25 cellular contexts compared by ENCODE assay signal in genomic region chr9:98882569-98882923, GRCh38.
"Had no signal": no experiment of that assay in that cellular context is flagged by ENCODE, and none has a peak within 500 bp of the region (broad histone marks: within the 10 kb centered on the region; RNA-seq: fewer than 3 reads in every experiment).

No MANE protein-coding gene starts in this region.

- H3K4me3 ChIP-seq: gastrocnemius medialis, lung, SJCRH30, thoracic aorta, upper lobe of left lung had no signal

- DNase-seq: activated CD4-positive, alpha-beta T cell treated with anti-CD3 and anti-CD28 coated beads, Interleukin-2, amount 10 ng/mL, durations not matched to agents 7 days and 5 days; activated CD8-positive, alpha-beta memory T cell treated with anti-CD3 and anti-CD28 coated beads, Interleukin-2, amount 50 U/mL, for 4 hours; activated naive CD4-positive, alpha-beta T cell treated with Interleukin-2 at 50 U/mL for 16 hours; activated naive CD8-positive, alpha-beta T cell treated with anti-CD3 and anti-CD28 coated beads, Interleukin-2, amount 10 ng/mL, durations not matched to agents 7 days and 5 days; activated T-cell treated with anti-CD3 and anti-CD28 coated beads, Interleukin-2, amount 50 U/mL, for 4 hours; effector memory CD4-positive, alpha-beta T cell; gastrocnemius medialis; head of caudate nucleus; islet precursor cell; left colon; naive thymus-derived CD4-positive, alpha-beta T cell; occipital lobe; retina; SJCRH30; stimulated activated CD4-positive, alpha-beta T cell treated with anti-CD3 and anti-CD28 coated beads, Interleukin-1b, Interleukin-23, amount 100 ng/mL, for 48 hours; stimulated activated naive CD8-positive, alpha-beta T cell treated with anti-CD3 and anti-CD28 coated beads, Interleukin-15, amount 100 ng/mL, for 72 hours; T-cell; upper lobe of left lung had no signal

- ATAC-seq: activated CD4-positive, CD25-positive, alpha-beta regulatory T cell treated with anti-CD3 and anti-CD28 coated beads, Interleukin-2, amount 50 U/mL, for 24 hours; activated T-cell treated with anti-CD3 and anti-CD28 coated beads, Interleukin-2, amount 50 U/mL, for 4 hours; esophagus mucosa; left colon; naive thymus-derived CD4-positive, alpha-beta T cell; stimulated activated effector memory CD8-positive, alpha-beta T cell treated with anti-CD3 and anti-CD28 coated beads, Interleukin-12 subunit alpha, Interleukin-12 subunit beta, amount 100 ng/mL, for 72 hours; stimulated activated naive CD8-positive, alpha-beta T cell treated with anti-CD3 and anti-CD28 coated beads, Interleukin-15, amount 100 ng/mL, for 72 hours; T-cell had no signal

- H3K9me3 ChIP-seq: gastrocnemius medialis, SJCRH30, thoracic aorta, upper lobe of left lung had no signal

- FAIRE-seq: endothelial cell of umbilical vein had no signal

- H3K27ac ChIP-seq: SJCRH30, upper lobe of left lung, VCaP had no signal

- H3K27me3 ChIP-seq: SJCRH30, upper lobe of left lung had no signal

- H3K36me3 ChIP-seq: gastrocnemius medialis, SJCRH30, thoracic aorta, upper lobe of left lung had no signal
